22 cellular contexts compared by ENCODE assay signal in genomic region chr6:57305754-57306153, GRCh38. TPM values are rescaled to one million over a fixed set of nuclear protein-coding genes. Genes with fewer than 3 reads are reported as not detected.
DNase-seq lines count a peak whose midpoint lies in the region; ATAC-seq and TF ChIP-seq lines count a peak whose summit lies in the region.
"Had no signal": no experiment of that assay in that cellular context is flagged by ENCODE, and none has a peak within 500 bp of the region (broad histone marks: within the 10 kb centered on the region; RNA-seq: fewer than 3 reads in every experiment).

No MANE protein-coding gene starts in this region.

- WGBS in gastroesophageal sphincter (ENCODE audit: low coverage in 1 of 2), 2 donors, result 26 to 44% methylated on average over 2 of the region's 2 CpGs

- TF ChIP-seq POLR2A in gastroesophageal sphincter (IDR thresholded peaks at IDR 0.05), result no peak

- H3K27ac ChIP-seq in gastroesophageal sphincter (peak overlapping the region; percentile 68 to 79 (median 74)), stomach smooth muscle (ENCODE audit: low read length) (peak overlapping the region; percentile 93)
- H3K27ac ChIP-seq: brain microvascular endothelial cell, dorsolateral prefrontal cortex, HL-60, KMS-11, neutrophil had no signal

- H3K9me3 ChIP-seq in gastroesophageal sphincter (no peaks in the 10 kb centered on the region), stomach smooth muscle (ENCODE audit: control insufficient read depth in 2 of 2, low read length in 2 of 2) (no peaks in the 10 kb centered on the region)
- H3K9me3 ChIP-seq: BE2C, neutrophil had no signal

- no peak for TF ChIP-seq EP300 in gastroesophageal sphincter (IDR thresholded peaks at IDR 0.05)

- no peak for TF ChIP-seq CTCF in gastroesophageal sphincter (IDR thresholded peaks at IDR 0.05)

- H3K4me3 ChIP-seq in gastroesophageal sphincter (no peak overlapping the region), stomach smooth muscle (ENCODE audit: low read length in 2 of 2) (peak overlapping the region in 1 of 2 donors; percentile 40)
- H3K4me3 ChIP-seq: dorsolateral prefrontal cortex, skin epidermis had no signal

- DNase-seq in ELR (ENCODE audit: low read depth) (peak; percentile 65), amniotic stem cell (lab: John Stamatoyannopoulos, UW) (no peak)
- no peak for DNase-seq in stimulated activated naive B cell treated with anti-CD40 and anti-IgM and Interleukin-4, amounts not matched to agents 10 μg/mL and 1 μg/mL and 100 μg/mL, for 72 hours
- DNase-seq in stimulated activated CD4-positive, alpha-beta T cell treated with anti-CD3 and anti-CD28 coated beads, Interleukin-15, amount 100 ng/mL, for 24 hours, result no peak
- DNase-seq: activated CD4-positive, alpha-beta T cell treated with anti-CD3 and anti-CD28 coated beads for 1 hour; activated gamma-delta T cell treated with Interleukin-2 at 50 U/mL for 16 hours; BE2C; brain microvascular endothelial cell; dorsolateral prefrontal cortex; NCI-H1417 treated with DMSO at 0.1 percent for 48 hours; SHP77; stimulated activated naive CD4-positive, alpha-beta T cell treated with Interleukin-2 at 50 U/mL for 16 hours had no signal

- H3K4me1 ChIP-seq in gastroesophageal sphincter (peaks cover 6 to 57% (median 6%) of the 10 kb centered on the region in 3 donors), stomach smooth muscle (ENCODE audit: control insufficient read depth, insufficient read depth, low read length) (peaks cover 25% of the 10 kb centered on the region)
- H3K4me1 ChIP-seq: BE2C had no signal

- no peaks in the 10 kb centered on the region for H3K36me3 Mint-ChIP-seq in stimulated activated naive B cell treated with anti-CD40 and anti-IgM and Interleukin-4, amounts not matched to agents 10 μg/mL and 1 μg/mL and 100 μg/mL, for 72 hours
- H3K36me3 Mint-ChIP-seq: memory B cell had no signal

- H3K36me3 ChIP-seq in gastroesophageal sphincter, result no peaks in the 10 kb centered on the region
- no peaks in the 10 kb centered on the region for H3K36me3 ChIP-seq in stomach smooth muscle (ENCODE audit: control insufficient read depth in 2 of 2, insufficient read depth in 2 of 2, low read length in 2 of 2)
- H3K36me3 ChIP-seq: BE2C, brain microvascular endothelial cell, neutrophil had no signal

- no peaks in the 10 kb centered on the region for H3K9me3 Mint-ChIP-seq in stimulated activated naive B cell treated with anti-CD40 and anti-IgM and Interleukin-4, amounts not matched to agents 10 μg/mL and 1 μg/mL and 100 μg/mL, for 72 hours
- H3K9me3 Mint-ChIP-seq: memory B cell had no signal

- ATAC-seq in SK-N-SH treated with all-trans-retinoic acid at 6 μM for 48 hours, result peak; percentile 64
- peak; percentile 27 for ATAC-seq in gastroesophageal sphincter
- ATAC-seq in stimulated activated naive B cell treated with anti-CD40 and anti-IgM and Interleukin-4, amounts not matched to agents 10 μg/mL and 1 μg/mL and 100 μg/mL, for 72 hours (replicated peaks), result no peak
- ATAC-seq in HG02852 (IDR thresholded peaks at IDR 0.05; ENCODE audit: unreplicated experiment), result no peak
- ATAC-seq: esophagus mucosa had no signal

- peaks cover 10% of the 10 kb centered on the region in 2 donors for H3K27me3 Mint-ChIP-seq in stimulated activated naive B cell treated with anti-CD40 and anti-IgM and Interleukin-4, amounts not matched to agents 10 μg/mL and 1 μg/mL and 100 μg/mL, for 72 hours

- H3K4me1 Mint-ChIP-seq in stimulated activated naive B cell treated with anti-CD40 and anti-IgM and Interleukin-4, amounts not matched to agents 10 μg/mL and 1 μg/mL and 100 μg/mL, for 72 hours, result no peaks in the 10 kb centered on the region
- H3K4me1 Mint-ChIP-seq: memory B cell had no signal

- no peak overlapping the region for H3K27ac Mint-ChIP-seq in stimulated activated naive B cell treated with anti-CD40 and anti-IgM and Interleukin-4, amounts not matched to agents 10 μg/mL and 1 μg/mL and 100 μg/mL, for 72 hours
- H3K27ac Mint-ChIP-seq: memory B cell had no signal

- H3K27me3 ChIP-seq in gastroesophageal sphincter, result no peaks in the 10 kb centered on the region
- no peaks in the 10 kb centered on the region for H3K27me3 ChIP-seq in stomach smooth muscle (ENCODE audit: control insufficient read depth in 1 of 2, insufficient read depth in 2 of 2, low read length in 2 of 2)
- H3K27me3 ChIP-seq: BE2C, brain microvascular endothelial cell, dorsolateral prefrontal cortex, neutrophil had no signal

- H3K4me3 Mint-ChIP-seq in stimulated activated naive B cell treated with anti-CD40 and anti-IgM and Interleukin-4, amounts not matched to agents 10 μg/mL and 1 μg/mL and 100 μg/mL, for 72 hours, result no peak overlapping the region
- H3K4me3 Mint-ChIP-seq: memory B cell had no signal

- H3K9ac ChIP-seq in stomach smooth muscle (ENCODE audit: low read length in 2 of 2), result peak overlapping the region; percentile 37 to 64
- H3K9ac ChIP-seq: KMS-11 had no signal

TF ChIP-seq in SK-N-SH treated with all-trans-retinoic acid at 6 μM for 48 hours, 23 proteins besides CTCF, POLR2A, EP300 and RAD21 (continues in another document):
- no peak for TF ChIP-seq ARNTL (CRISPR knock-in tag; IDR thresholded peaks at IDR 0.05; ENCODE audit: borderline replicate concordance, low read depth)
- TF ChIP-seq SNAI2 (CRISPR knock-in tag; IDR thresholded peaks at IDR 0.05), result no peak
- no peak for TF ChIP-seq TSHZ2 (CRISPR knock-in tag; IDR thresholded peaks at IDR 0.05)
- no peak for TF ChIP-seq BACH2 (CRISPR knock-in tag; IDR thresholded peaks at IDR 0.05; ENCODE audit: borderline replicate concordance)
- no peak for TF ChIP-seq GLIS3 (CRISPR knock-in tag; IDR thresholded peaks at IDR 0.05)
- TF ChIP-seq CREB5 (CRISPR knock-in tag; IDR thresholded peaks at IDR 0.05; ENCODE audit: low read depth), result 0 out of 2 replicates have a peak, but pooled peaks have one; percentile 39
- no peak for TF ChIP-seq CSDC2 (CRISPR knock-in tag; IDR thresholded peaks at IDR 0.05)
- no peak for TF ChIP-seq CSRNP3 (CRISPR knock-in tag; IDR thresholded peaks at IDR 0.05)
- TF ChIP-seq TOX (CRISPR knock-in tag; IDR thresholded peaks at IDR 0.05; ENCODE audit: borderline replicate concordance), result no peak

RNA-seq across cellular contexts. Expression of gene PRIM2, which starts 11.7 kb away (rescaled TPM):
- 10 to 100 TPM in 1 of 4 donors, 1 to 10 TPM in 3; 8.1 to 11.2 (median 9.0) TPM for total RNA-seq in gastroesophageal sphincter

Comparison
In these comparisons a context has a peak if more than half of its experiments do, and no peak if none do; other contexts are left out.
1. ATAC-seq: peak in SK-N-SH treated with all-trans-retinoic acid at 6 μM for 48 hours (single experiment) and gastroesophageal sphincter (single experiment); none in stimulated activated naive B cell treated with anti-CD40 and anti-IgM and Interleukin-4, amounts not matched to agents 10 μg/mL and 1 μg/mL and 100 μg/mL, for 72 hours (0 of 2) and HG02852 (single experiment).